10 cellular contexts compared by ENCODE assay signal in genomic region chr3:9250236-9250635, GRCh38. TPM values are rescaled to one million over a fixed set of nuclear protein-coding genes. Genes with fewer than 3 reads are reported as not detected.
A peak's percentile ranks its signal among the peaks of the same experiment; 100 is the strongest.
DNase-seq lines count a peak whose midpoint lies in the region; ATAC-seq, FAIRE-seq and TF ChIP-seq lines count a peak whose summit lies in the region.
"Had no signal": no experiment of that assay in that cellular context is flagged by ENCODE, and none has a peak within 500 bp of the region (broad histone marks: within the 10 kb centered on the region; RNA-seq: fewer than 3 reads in every experiment).

No MANE protein-coding gene starts in this region.

- TF ChIP-seq POLR2A in A549 (IDR thresholded peaks at IDR 0.05; ENCODE audit: low read length) = no peak

- CTCF ChIA-PET in A549 (lab: Yijun Ruan, JAX) = interaction anchor here (0.8 to 1.9 kb wide), 5 partner anchors 11 to 280 kb away, joined by 3 to 5 read pairs (median 4); no protein-coding TSS in a partner anchor

- H3K4me1 ChIP-seq in A549 = peaks cover 5% of the 10 kb centered on the region; the same call in 1 of the 3 replicates

- TF ChIP-seq RAD21 in A549 (conservative IDR thresholded peaks at IDR 0.05 in 1 of 2, IDR thresholded peaks at IDR 0.05 in 1 of 2) = no peak

- H3K4me3 Mint-ChIP-seq in endothelial cell (ENCODE audit: unreplicated experiment) = no peak overlapping the region

- 0 out of 3 replicates have a peak, but pooled peaks have one; percentile 14 for TF ChIP-seq CTCF in A549 (IDR thresholded peaks at IDR 0.05)
- peak; percentile 12 for TF ChIP-seq CTCF in GM12864 (IDR thresholded peaks at IDR 0.05; ENCODE audit: low read depth, low read length, missing control alignments)
- no peak for TF ChIP-seq CTCF in endothelial cell (IDR thresholded peaks at IDR 0.05; ENCODE audit: unreplicated experiment)

- H3K9me3 Mint-ChIP-seq in endothelial cell (ENCODE audit: unreplicated experiment) = no peaks in the 10 kb centered on the region
- H3K9me3 Mint-ChIP-seq: activated B cell treated with CpG ODN at 0.5 μM for 24 hours had no signal

- peak overlapping the region; percentile 88 for H3K4me2 ChIP-seq in A549

- peaks cover 6% of the 10 kb centered on the region for H3K4me1 Mint-ChIP-seq in endothelial cell (ENCODE audit: unreplicated experiment)

- H3K4me3 ChIP-seq in A549 = no peak overlapping the region
- H3K4me3 ChIP-seq in GM12864 (ENCODE audit: low read depth, low read length) = no peak overlapping the region

- H3K27ac Mint-ChIP-seq in endothelial cell (ENCODE audit: unreplicated experiment) = no peak overlapping the region

- DNase-seq in A549 (ENCODE audit: low read depth in 1 of 2, low spot score in 1 of 2) (no peak), GM12864 (ENCODE audit: low read depth) (no peak), medulla oblongata (ENCODE audit: extremely low spot score) (peak; percentile 55), epidermal melanocyte (ENCODE audit: insufficient read length, low spot score) (no peak), endothelial cell (ENCODE audit: low spot score) (no peak), EL (no peak), cortex of kidney (lab: John Stamatoyannopoulos, UW) (no peak)

- FAIRE-seq in A549 (lab: Jason Lieb, UNC) = no peak

- H3K27ac ChIP-seq in A549 (0 out of 6 replicates have a peak overlapping the region, but pooled peaks of 1 of the 2 experiments have one; percentile 13), angular gyrus (ENCODE audit: low read depth, low read length) (peak overlapping the region; percentile 75)

- no peaks in the 10 kb centered on the region for H3K9me3 ChIP-seq in A549
- H3K9me3 ChIP-seq: testis had no signal

- H3K27me3 Mint-ChIP-seq in endothelial cell (ENCODE audit: unreplicated experiment) = peaks cover 2% of the 10 kb centered on the region

- 58% methylated on average over 4 of the region's 4 CpGs for WGBS in A549 (ENCODE audit: missing lambda C conversion rate)

- ATAC-seq in A549 = no peak

- POLR2A ChIA-PET in A549 (lab: Yijun Ruan, JAX) = interaction anchor here (1.3 kb wide), 1 partner anchor 74 kb away, joined by 3 read pairs; no protein-coding TSS in a partner anchor

- H3K36me3 Mint-ChIP-seq in endothelial cell (ENCODE audit: low read depth, unreplicated experiment) = no peaks in the 10 kb centered on the region

- TF ChIP-seq EP300 in A549 (IDR thresholded peaks at IDR 0.05) = no peak

TF ChIP-seq in A549, 52 proteins besides CTCF, POLR2A, EP300 and RAD21:
- TF ChIP-seq CBX2 (IDR thresholded peaks at IDR 0.05; ENCODE audit: borderline replicate concordance, low read depth) (no peak), CHD4 (IDR thresholded peaks at IDR 0.05; ENCODE audit: borderline replicate concordance) (no peak), GATA3 (IDR thresholded peaks at IDR 0.05; ENCODE audit: borderline replicate concordance) (no peak), KDM1A (IDR thresholded peaks at IDR 0.05; ENCODE audit: low read depth) (no peak), ATOH8 (CRISPR knock-in tag; IDR thresholded peaks at IDR 0.05; ENCODE audit: low read depth) (no peak), RNF2 (IDR thresholded peaks at IDR 0.05; ENCODE audit: borderline replicate concordance, low read depth) (no peak), SREBF2 (IDR thresholded peaks at IDR 0.05) (no peak), HOXB13 (CRISPR knock-in tag; IDR thresholded peaks at IDR 0.05; ENCODE audit: low read depth) (no peak), SMC3 (IDR thresholded peaks at IDR 0.05) (no peak), HDAC2 (IDR thresholded peaks at IDR 0.05) (no peak), ESRRA (IDR thresholded peaks at IDR 0.05; ENCODE audit: borderline replicate concordance, low read length) (no peak), MAX (IDR thresholded peaks at IDR 0.05) (no peak), TP53 (CRISPR knock-in tag; IDR thresholded peaks at IDR 0.05) (no peak)

RNA-seq across cellular contexts. Expression of gene SRGAP3, which starts 0.8 kb away (rescaled TPM):
- polyA plus RNA-seq in A549 (2011; rRNA removed) (1.9 and 2.5 TPM in 2 replicates), A549 (2017; fragmentation: RNase III; extraction: RNeasy Plus Mini Kit Qiagen cat#74134 plus additional on column Dnase treatment) (1.2 to 1.6 TPM (median 1.4 TPM) in 3 replicates)
- 0.37 and 0.62 TPM in 2 replicates for polyA plus RNA-seq in A549 (2012; cell fraction: cytosol; rRNA removed)
- 0.77 and 1.1 TPM in 2 replicates for polyA plus RNA-seq in A549 (2012; cell fraction: nucleus; rRNA removed)
- 4.8 and 9.5 TPM in 2 replicates for polyA minus RNA-seq in A549 (2011; rRNA and poly(A)+ RNA removed)
- 12.0 TPM for total RNA-seq in endothelial cell (ENCODE audit: unreplicated experiment)
